In genomic region chr6:34235605-34236422, GRCh38 we compare ENCODE assay signal across 8 cellular contexts. TPM values are rescaled to one million over a fixed set of nuclear protein-coding genes. Genes with fewer than 3 reads are reported as not detected.
DNase-seq lines count a peak whose midpoint lies in the region; ATAC-seq and TF ChIP-seq lines count a peak whose summit lies in the region.

No MANE protein-coding gene starts in this region.

- H3K27me3 Mint-ChIP-seq in CD8-positive, alpha-beta T cell (ENCODE audit: low read depth) = no peaks in the 10 kb centered on the region
- H3K27me3 Mint-ChIP-seq in activated naive CD4-positive, alpha-beta T cell treated with anti-CD3 and anti-CD28 coated beads, Interleukin-2, amount 50 U/mL, for 24 hours = no peaks in the 10 kb centered on the region

- H3K27ac Mint-ChIP-seq in CD8-positive, alpha-beta T cell = peak overlapping the region; percentile 99
- peak overlapping the region; percentile 98 for H3K27ac Mint-ChIP-seq in activated naive CD4-positive, alpha-beta T cell treated with anti-CD3 and anti-CD28 coated beads, Interleukin-2, amount 50 U/mL, for 24 hours

- H3K4me1 Mint-ChIP-seq in CD8-positive, alpha-beta T cell (ENCODE audit: low read depth) = peaks cover 30% of the 10 kb centered on the region
- peaks cover 35% of the 10 kb centered on the region for H3K4me1 Mint-ChIP-seq in activated naive CD4-positive, alpha-beta T cell treated with anti-CD3 and anti-CD28 coated beads, Interleukin-2, amount 50 U/mL, for 24 hours

- intact Hi-C loops in CD8-positive, alpha-beta T cell (cut with DNase I, micrococcal nuclease) = loop anchor here (1.0 to 10.0 kb wide), 13 partner anchors 12 to 1021 kb away; partner anchors contain the start of genes LEMD2 (in 2 of the 2), PHF1 (in 2 of the 2), SMIM29 (in 2 of the 2) and ANKS1A (in 1 of the 2)

- POLR2A ChIA-PET in CD8-positive, alpha-beta T cell (lab: Charles Lee) = interaction anchor here (1.0 to 2.2 kb wide), 11 partner anchors 9 to 665 kb away, joined by 3 to 48 read pairs (median 5); partner anchors contain the start of genes NUDT3, RPS10 and SMIM29

- CTCF ChIA-PET in CD8-positive, alpha-beta T cell (lab: Charles Lee) = interaction anchor here (1.2 to 1.3 kb wide), 2 partner anchors 40 to 72 kb away, joined by 7 read pairs; no protein-coding TSS in a partner anchor

- peaks cover 22% of the 10 kb centered on the region for H3K4me1 ChIP-seq in CD8-positive, alpha-beta T cell (ENCODE audit: insufficient read depth, low read length)
- H3K4me1 ChIP-seq in Peyer's patch (peaks cover 0 to 35% (median 3%) of the 10 kb centered on the region in 4 donors), cardiac muscle cell (ENCODE audit: low read depth) (peaks cover 36% of the 10 kb centered on the region), rectal smooth muscle tissue (ENCODE audit: control insufficient read depth, insufficient read depth, low read length) (peaks cover 5% of the 10 kb centered on the region)

- no peaks in the 10 kb centered on the region for H3K9me3 ChIP-seq in CD8-positive, alpha-beta T cell (ENCODE audit: low read length)
- H3K9me3 ChIP-seq in Peyer's patch = no peaks in the 10 kb centered on the region
- H3K9me3 ChIP-seq in cardiac muscle cell (ENCODE audit: low read depth) = no peaks in the 10 kb centered on the region

- H3K27ac ChIP-seq in CD8-positive, alpha-beta T cell (ENCODE audit: low read depth, low read length) = peak overlapping the region; percentile 68
- H3K27ac ChIP-seq in Peyer's patch (peak overlapping the region; percentile 91 to 98 (median 94)), cardiac muscle cell (peak overlapping the region; percentile 95), rectal smooth muscle tissue (ENCODE audit: low read depth, low read length) (peak overlapping the region; percentile 79)

- H3K9me3 Mint-ChIP-seq in CD8-positive, alpha-beta T cell = no peaks in the 10 kb centered on the region
- no peaks in the 10 kb centered on the region for H3K9me3 Mint-ChIP-seq in activated naive CD4-positive, alpha-beta T cell treated with anti-CD3 and anti-CD28 coated beads, Interleukin-2, amount 50 U/mL, for 24 hours

- ATAC-seq in CD8-positive, alpha-beta T cell = peak; percentile 47
- ATAC-seq in GM21723 (IDR thresholded peaks at IDR 0.05; ENCODE audit: unreplicated experiment) = peak; percentile 4
- ATAC-seq in GM18498 (IDR thresholded peaks at IDR 0.05; ENCODE audit: unreplicated experiment) = no peak

- H3K36me3 Mint-ChIP-seq in CD8-positive, alpha-beta T cell = peaks cover 12% of the 10 kb centered on the region
- peaks cover 13% of the 10 kb centered on the region for H3K36me3 Mint-ChIP-seq in activated naive CD4-positive, alpha-beta T cell treated with anti-CD3 and anti-CD28 coated beads, Interleukin-2, amount 50 U/mL, for 24 hours

- H3K36me3 ChIP-seq in CD8-positive, alpha-beta T cell (ENCODE audit: insufficient read depth, low read length) = peaks cover 5% of the 10 kb centered on the region
- H3K36me3 ChIP-seq in Peyer's patch (peaks cover 0 to 2% (median 0%) of the 10 kb centered on the region in 3 donors), cardiac muscle cell (peaks cover 4% of the 10 kb centered on the region), rectal smooth muscle tissue (ENCODE audit: control insufficient read depth, insufficient read depth, low read length) (no peaks in the 10 kb centered on the region)

- peak overlapping the region; percentile 68 for H3K9ac ChIP-seq in rectal smooth muscle tissue (ENCODE audit: low read length)

- peak overlapping the region; percentile 90 for H3K4me3 Mint-ChIP-seq in CD8-positive, alpha-beta T cell
- peak overlapping the region; percentile 93 for H3K4me3 Mint-ChIP-seq in activated naive CD4-positive, alpha-beta T cell treated with anti-CD3 and anti-CD28 coated beads, Interleukin-2, amount 50 U/mL, for 24 hours

- H3K4me3 ChIP-seq in CD8-positive, alpha-beta T cell (ENCODE audit: low read depth, low read length) = peak overlapping the region; percentile 66
- H3K4me3 ChIP-seq in Peyer's patch (peak overlapping the region; percentile 61 to 72 (median 66)), cardiac muscle cell (peak overlapping the region; percentile 94), rectal smooth muscle tissue (ENCODE audit: low read length) (peak overlapping the region; percentile 80)

- H3K27me3 ChIP-seq in CD8-positive, alpha-beta T cell (ENCODE audit: insufficient read depth, low read length) = no peaks in the 10 kb centered on the region
- H3K27me3 ChIP-seq in Peyer's patch = no peaks in the 10 kb centered on the region
- no peaks in the 10 kb centered on the region for H3K27me3 ChIP-seq in cardiac muscle cell
- no peaks in the 10 kb centered on the region for H3K27me3 ChIP-seq in rectal smooth muscle tissue (ENCODE audit: control insufficient read depth, insufficient read depth, low read length)

- no peak for TF ChIP-seq CTCF in CD8-positive, alpha-beta T cell (IDR thresholded peaks at IDR 0.05)
- TF ChIP-seq CTCF in Peyer's patch (IDR thresholded peaks at IDR 0.05) = no peak
- no peak for TF ChIP-seq CTCF in cardiac muscle cell (IDR thresholded peaks at IDR 0.05; ENCODE audit: low read depth, low read length)

- TF ChIP-seq POLR2A in Peyer's patch (IDR thresholded peaks at IDR 0.05) = peak; percentile 47 to 56

- DNase-seq in CD8-positive, alpha-beta T cell = peak; percentile 43 to 81 (median 64)
- DNase-seq in Peyer's patch (peak; percentile 59 to 82 (median 80)), cardiac muscle cell (ENCODE audit: low read depth in 1 of 2, low spot score in 1 of 2) (peak; percentile 80 to 87), NCI-H446 (lab: John Stamatoyannopoulos, UW) (no peak)

RNA-seq across cellular contexts. Expression of gene HMGA1, which starts 0.9 kb away (rescaled TPM):
- 100 to 1,000 TPM; 107 to 113 TPM for total RNA-seq in CD8-positive, alpha-beta T cell
- total RNA-seq in Peyer's patch (100 to 1,000 TPM in 1 of 4 donors, 10 to 100 TPM in 3; 71.3 to 102 (median 90.7) TPM), cardiac muscle cell (505 and 639 TPM in 2 replicates)
- 341 and 384 TPM in 2 replicates for polyA plus RNA-seq in cardiac muscle cell

RNA-seq across cellular contexts. Expression of gene SMIM29, which starts 13.0 kb away (rescaled TPM):
- total RNA-seq in CD8-positive, alpha-beta T cell = 10 to 100 TPM; 12.7 to 14.2 TPM
- total RNA-seq in Peyer's patch = 10 to 100 TPM in 3 of 4 donors, 1 to 10 TPM in 1; 8.9 to 30.5 (median 14.9) TPM
- total RNA-seq in cardiac muscle cell = 13.1 and 13.4 TPM in 2 replicates
- polyA plus RNA-seq in cardiac muscle cell = 14.7 and 17.7 TPM in 2 replicates

Comparison
In these comparisons a context has a peak if more than half of its experiments do, and no peak if none do; other contexts are left out.
1. DNase-seq: peak in CD8-positive, alpha-beta T cell (7 of 7), Peyer's patch (3 of 3) and cardiac muscle cell (2 of 2); none in NCI-H446 (0 of 2).
2. Peak in every context shown above with its lines, with median percentiles within 50 percentile points of each other: H3K27ac ChIP-seq and H3K4me3 ChIP-seq.